8 cellular contexts compared by ENCODE assay signal in the genomic region with DNA sequence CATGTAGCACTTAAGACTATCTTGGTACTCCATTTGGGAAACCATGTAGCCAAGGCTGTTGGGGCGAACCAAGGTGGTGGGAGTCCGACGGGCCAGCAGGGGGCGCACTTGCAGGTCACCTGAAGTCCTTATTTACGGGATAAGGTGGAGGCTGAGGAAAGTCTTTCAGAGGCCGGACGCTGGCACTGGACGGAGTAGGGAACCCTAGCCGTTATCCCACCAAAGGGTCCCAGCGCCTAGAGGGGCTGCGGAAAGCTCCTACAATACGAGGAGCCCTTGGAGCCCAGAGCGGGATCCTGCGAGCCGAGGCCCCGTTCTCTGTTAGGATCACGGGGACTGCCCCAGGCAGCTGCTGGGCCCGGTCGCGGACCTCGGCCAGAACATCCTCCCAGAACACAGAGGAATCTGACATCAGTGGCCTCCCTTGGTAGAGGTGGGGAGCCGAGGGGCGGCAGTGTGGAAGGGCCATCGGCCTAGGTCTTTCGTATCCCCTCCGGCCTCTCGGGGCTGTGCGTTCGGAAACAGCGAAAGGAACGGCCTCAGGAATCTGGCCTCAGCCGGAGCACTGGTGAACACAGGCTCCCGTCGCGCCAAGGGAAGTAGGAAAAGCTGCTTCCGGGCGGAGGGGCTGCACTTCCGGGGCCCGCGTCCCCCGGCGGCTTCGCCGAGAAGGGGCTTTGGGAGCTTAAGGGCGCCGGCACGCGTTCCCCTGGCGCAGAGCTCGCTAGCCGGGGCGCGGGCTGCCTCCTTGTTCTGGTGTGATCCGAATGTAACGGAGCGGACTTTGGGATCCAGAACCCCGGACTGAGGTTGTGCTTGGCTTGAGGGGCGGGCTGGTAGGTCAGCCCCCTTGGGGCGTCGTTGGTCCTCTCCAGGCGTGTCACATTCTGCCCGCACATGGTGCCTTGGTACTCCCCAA. TPM values are rescaled to one million over a fixed set of nuclear protein-coding genes. Genes with fewer than 3 reads are reported as not detected.
DNase-seq lines count a peak whose midpoint lies in the region; ATAC-seq lines count a peak whose summit lies in the region.

No MANE protein-coding gene starts in this region.

- no peak overlapping the region for H3K27ac Mint-ChIP-seq in activated CD4-positive, alpha-beta T cell treated with anti-CD3 and anti-CD28 coated beads, Interleukin-2, amount 10 ng/mL, durations not matched to agents 7 days and 5 days
- no peak overlapping the region for H3K27ac Mint-ChIP-seq in dendritic cell treated with granulocyte-macrophage colony-stimulating factor and Interleukin-4, amounts not matched to agents 40 ng/mL and 50 ng/mL, for 4 days
- no peak overlapping the region for H3K27ac Mint-ChIP-seq in memory B cell

- POLR2A ChIA-PET in activated CD4-positive, alpha-beta T cell treated with anti-CD3 and anti-CD28 coated beads, Interleukin-2, amount 10 ng/mL, durations not matched to agents 7 days and 5 days (lab: Charles Lee) = interaction anchor here (0.6 kb wide), 1 partner anchor 10 kb away, joined by 4 read pairs; no protein-coding TSS in a partner anchor

- intact Hi-C loops in dendritic cell treated with granulocyte-macrophage colony-stimulating factor and Interleukin-4, amounts not matched to agents 40 ng/mL and 50 ng/mL, for 4 days (cut with micrococcal nuclease) = loop anchor here (1.0 to 5.0 kb wide), 2 partner anchors 253 to 269 kb away; no protein-coding TSS in a partner anchor

- CTCF ChIA-PET in activated CD4-positive, alpha-beta T cell treated with anti-CD3 and anti-CD28 coated beads, Interleukin-2, amount 10 ng/mL, durations not matched to agents 7 days and 5 days (lab: Charles Lee) = interaction anchor here (0.7 to 5.9 kb wide), 8 partner anchors 9 to 270 kb away, joined by 3 to 53 read pairs (median 4); no protein-coding TSS in a partner anchor

- no peaks in the 10 kb centered on the region for H3K9me3 Mint-ChIP-seq in activated CD4-positive, alpha-beta T cell treated with anti-CD3 and anti-CD28 coated beads, Interleukin-2, amount 10 ng/mL, durations not matched to agents 7 days and 5 days
- no peaks in the 10 kb centered on the region for H3K9me3 Mint-ChIP-seq in dendritic cell treated with granulocyte-macrophage colony-stimulating factor and Interleukin-4, amounts not matched to agents 40 ng/mL and 50 ng/mL, for 4 days
- H3K9me3 Mint-ChIP-seq in memory B cell = no peaks in the 10 kb centered on the region

- ATAC-seq in memory B cell (ENCODE audit: low read depth) (peak; percentile 73), GM19452 (IDR thresholded peaks at IDR 0.05; ENCODE audit: unreplicated experiment) (no peak)

- peaks cover 42% of the 10 kb centered on the region for H3K27me3 Mint-ChIP-seq in activated CD4-positive, alpha-beta T cell treated with anti-CD3 and anti-CD28 coated beads, Interleukin-2, amount 10 ng/mL, durations not matched to agents 7 days and 5 days
- peaks cover 32% of the 10 kb centered on the region for H3K27me3 Mint-ChIP-seq in dendritic cell treated with granulocyte-macrophage colony-stimulating factor and Interleukin-4, amounts not matched to agents 40 ng/mL and 50 ng/mL, for 4 days
- H3K27me3 Mint-ChIP-seq in memory B cell = peaks cover 8% of the 10 kb centered on the region

- no peaks in the 10 kb centered on the region for H3K36me3 Mint-ChIP-seq in activated CD4-positive, alpha-beta T cell treated with anti-CD3 and anti-CD28 coated beads, Interleukin-2, amount 10 ng/mL, durations not matched to agents 7 days and 5 days (ENCODE audit: low read depth)
- no peaks in the 10 kb centered on the region for H3K36me3 Mint-ChIP-seq in dendritic cell treated with granulocyte-macrophage colony-stimulating factor and Interleukin-4, amounts not matched to agents 40 ng/mL and 50 ng/mL, for 4 days (ENCODE audit: low read depth)
- no peaks in the 10 kb centered on the region for H3K36me3 Mint-ChIP-seq in memory B cell

- peak; percentile 16 to 73 for DNase-seq in NCI-H526 (lab: John Stamatoyannopoulos, UW)
- DNase-seq in NCI-H526 treated with DMSO at 0.1 percent for 48 hours (lab: John Stamatoyannopoulos, UW) = no peak
- DNase-seq in NCI-H2171 (lab: John Stamatoyannopoulos, UW) = peak; percentile 35
- peak; percentile 77 for DNase-seq in activated CD4-positive, alpha-beta T cell treated with anti-CD3 and anti-CD28 coated beads, Interleukin-2, amount 10 ng/mL, durations not matched to agents 7 days and 5 days
- DNase-seq in memory B cell (ENCODE audit: low spot score in 2 of 2) = peak; percentile 67 to 69
- DNase-seq in stimulated activated CD8-positive, alpha-beta memory T cell treated with anti-CD3 and anti-CD28 coated beads, Interleukin-12 subunit alpha, Interleukin-12 subunit beta, amount 100 ng/mL, for 24 hours (ENCODE audit: extremely low read depth) = peak; percentile 44

- peaks cover 6% of the 10 kb centered on the region for H3K4me1 Mint-ChIP-seq in activated CD4-positive, alpha-beta T cell treated with anti-CD3 and anti-CD28 coated beads, Interleukin-2, amount 10 ng/mL, durations not matched to agents 7 days and 5 days
- H3K4me1 Mint-ChIP-seq in dendritic cell treated with granulocyte-macrophage colony-stimulating factor and Interleukin-4, amounts not matched to agents 40 ng/mL and 50 ng/mL, for 4 days (ENCODE audit: low read depth) = peaks cover 7% of the 10 kb centered on the region
- peaks cover 5% of the 10 kb centered on the region for H3K4me1 Mint-ChIP-seq in memory B cell

- peak overlapping the region; percentile 62 for H3K4me3 Mint-ChIP-seq in activated CD4-positive, alpha-beta T cell treated with anti-CD3 and anti-CD28 coated beads, Interleukin-2, amount 10 ng/mL, durations not matched to agents 7 days and 5 days
- peak overlapping the region; percentile 77 for H3K4me3 Mint-ChIP-seq in dendritic cell treated with granulocyte-macrophage colony-stimulating factor and Interleukin-4, amounts not matched to agents 40 ng/mL and 50 ng/mL, for 4 days
- peak overlapping the region; percentile 84 for H3K4me3 Mint-ChIP-seq in memory B cell

RNA-seq across cellular contexts. Expression of gene RPTN, which starts 29.9 kb away (rescaled TPM):
- not detected for total RNA-seq in activated CD4-positive, alpha-beta T cell treated with anti-CD3 and anti-CD28 coated beads, Interleukin-2, amount 10 ng/mL, durations not matched to agents 7 days and 5 days

RNA-seq across cellular contexts. Expression of gene HRNR, which starts 35.1 kb away (rescaled TPM):
- total RNA-seq in activated CD4-positive, alpha-beta T cell treated with anti-CD3 and anti-CD28 coated beads, Interleukin-2, amount 10 ng/mL, durations not matched to agents 7 days and 5 days = not detected
